8 cellular contexts compared by ENCODE assay signal in genomic region chr9:75890541-75891276, GRCh38. TPM values are rescaled to one million over a fixed set of nuclear protein-coding genes. Genes with fewer than 3 reads are reported as not detected.
DNase-seq lines count a peak whose midpoint lies in the region; ATAC-seq, FAIRE-seq and TF ChIP-seq lines count a peak whose summit lies in the region.

Gene PCSK5, plus strand, starts transcription at chr9:75890673. Its CDS starts 509 bp downstream, at chr9:75891182.

- H3K79me1 ChIP-seq in neuronal stem cell (ENCODE audit: low read depth, low read length), result peaks cover 5% of the 10 kb centered on the region

- H3K4me1 Mint-ChIP-seq in CD4-positive, alpha-beta memory T cell, result peaks cover 23 to 51% (median 37%) of the 10 kb centered on the region in 4 donors
- H3K4me1 Mint-ChIP-seq in activated naive CD4-positive, alpha-beta T cell treated with anti-CD3 and anti-CD28 coated beads, Interleukin-2, amount 10 ng/mL, durations not matched to agents 7 days and 5 days, result peaks cover 41% of the 10 kb centered on the region

- peak within 1 kb of the TSS; percentile 95 for H2AK5ac ChIP-seq in neuronal stem cell (ENCODE audit: low read depth, low read length)

- peak within 1 kb of the TSS; percentile 90 for H2AFZ ChIP-seq in neuronal stem cell (ENCODE audit: low read length)

- peak within 1 kb of the TSS; percentile 85 for H2BK15ac ChIP-seq in neuronal stem cell (ENCODE audit: low read length)

- intact Hi-C loops in CD4-positive, alpha-beta memory T cell (cut with micrococcal nuclease), result loop anchor here (1.0 to 10.0 kb wide), 5 partner anchors 134 to 1287 kb away; partner anchors contain the start of genes RFK and VPS13A
- intact Hi-C loops in stomach (cut with DNase I; ENCODE audit: low total_unique reads), result no loop called here

- FAIRE-seq in frontal cortex (lab: Jason Lieb, UNC), result no peak

- H3K4ac ChIP-seq in neuronal stem cell (ENCODE audit: low read length), result peak within 1 kb of the TSS; percentile 76

- peak within 1 kb of the TSS; percentile 59 for H3K27ac ChIP-seq in CD4-positive, alpha-beta memory T cell (ENCODE audit: low read depth, low read length)
- H3K27ac ChIP-seq in SJCRH30 (peak within 1 kb of the TSS; percentile 91), neuronal stem cell (replicated peaks; ENCODE audit: low read length) (peak within 1 kb of the TSS; percentile 83), stomach (peak within 1 kb of the TSS; percentile 67 to 89 (median 80))

- peak; percentile 81 to 91 (median 84) for DNase-seq in CD4-positive, alpha-beta memory T cell
- DNase-seq in Jurkat, Clone E6-1 (ENCODE audit: low read depth, low spot score), result peak; percentile 76
- peak; percentile 98 for DNase-seq in SJCRH30
- DNase-seq in activated naive CD4-positive, alpha-beta T cell treated with anti-CD3 and anti-CD28 coated beads, Interleukin-2, amount 10 ng/mL, durations not matched to agents 7 days and 5 days, result peak; percentile 94
- DNase-seq in frontal cortex (ENCODE audit: low spot score in 2 of 2), result peak; percentile 86 to 87
- peak; percentile 92 for DNase-seq in neuronal stem cell (ENCODE audit: low spot score)
- peak; percentile 75 for DNase-seq in stomach

- H3K9me3 Mint-ChIP-seq in CD4-positive, alpha-beta memory T cell, result no peaks in the 10 kb centered on the region
- H3K9me3 Mint-ChIP-seq in activated naive CD4-positive, alpha-beta T cell treated with anti-CD3 and anti-CD28 coated beads, Interleukin-2, amount 10 ng/mL, durations not matched to agents 7 days and 5 days, result no peaks in the 10 kb centered on the region

- TF ChIP-seq EP300 in stomach (IDR thresholded peaks at IDR 0.05), result no peak

- no peaks in the 10 kb centered on the region for H3K36me3 ChIP-seq in CD4-positive, alpha-beta memory T cell (ENCODE audit: insufficient read depth, low read length)
- no peaks in the 10 kb centered on the region; the same call in 1 of the 2 replicates for H3K36me3 ChIP-seq in SJCRH30
- no peaks in the 10 kb centered on the region for H3K36me3 ChIP-seq in neuronal stem cell (replicated peaks in 1 of 2; ENCODE audit: control insufficient read depth in 2 of 2, insufficient read depth in 2 of 2, low read length in 2 of 2)
- H3K36me3 ChIP-seq in stomach, result no peaks in the 10 kb centered on the region

- H3K9ac ChIP-seq in neuronal stem cell (ENCODE audit: low read depth, low read length, poor library complexity), result peak within 1 kb of the TSS; percentile 96

- peaks cover 24% of the 10 kb centered on the region for H3K4me1 ChIP-seq in CD4-positive, alpha-beta memory T cell (ENCODE audit: insufficient read depth, low read length)
- H3K4me1 ChIP-seq in SJCRH30 (0 out of 2 replicates have a peak, but pooled peaks cover 7% of the 10 kb centered on the region), neuronal stem cell (ENCODE audit: control insufficient read depth in 2 of 2, insufficient read depth in 1 of 2, low read depth in 1 of 2, low read length in 2 of 2) (peaks cover 0 to 18% of the 10 kb centered on the region in 2 donors), stomach (peaks cover 19 to 36% (median 30%) of the 10 kb centered on the region in 4 donors)

- H3K27me3 Mint-ChIP-seq in CD4-positive, alpha-beta memory T cell, result peaks cover 2 to 7% of the 10 kb centered on the region in 2 donors
- peaks cover 31% of the 10 kb centered on the region for H3K27me3 Mint-ChIP-seq in activated naive CD4-positive, alpha-beta T cell treated with anti-CD3 and anti-CD28 coated beads, Interleukin-2, amount 10 ng/mL, durations not matched to agents 7 days and 5 days

- H2BK5ac ChIP-seq in neuronal stem cell (ENCODE audit: low read length), result peak within 1 kb of the TSS; percentile 66

- peak; percentile 89 for ATAC-seq in GM21529 (IDR thresholded peaks at IDR 0.05; ENCODE audit: unreplicated experiment)

- no peaks in the 10 kb centered on the region for H3K9me3 ChIP-seq in CD4-positive, alpha-beta memory T cell (ENCODE audit: control insufficient read depth in 1 of 2, low read length in 2 of 2)
- no peaks in the 10 kb centered on the region for H3K9me3 ChIP-seq in SJCRH30 (replicated peaks)
- H3K9me3 ChIP-seq in neuronal stem cell (replicated peaks in 1 of 2; ENCODE audit: control insufficient read depth in 2 of 2, insufficient read depth in 1 of 2, low read depth in 1 of 2, low read length in 2 of 2), result no peaks in the 10 kb centered on the region
- no peaks in the 10 kb centered on the region for H3K9me3 ChIP-seq in stomach

- H4K8ac ChIP-seq in neuronal stem cell (ENCODE audit: low read depth, low read length), result no peak within 1 kb of the TSS

- POLR2A ChIA-PET in CD4-positive, alpha-beta memory T cell (lab: Charles Lee; ENCODE audit: partially characterized antibody), result interaction anchor here (0.7 to 2.3 kb wide), 7 partner anchors 9 to 504 kb away, joined by 3 to 10 read pairs (median 5); partner anchors contain the start of gene RFK

- no peaks in the 10 kb centered on the region for H3K27me3 ChIP-seq in CD4-positive, alpha-beta memory T cell (ENCODE audit: insufficient read depth, low read length)
- H3K27me3 ChIP-seq in SJCRH30 (no peaks in the 10 kb centered on the region), neuronal stem cell (ENCODE audit: control insufficient read depth in 3 of 3, insufficient read depth in 3 of 3, low read depth in 1 of 3, low read length in 3 of 3) (peaks cover 0 to 23% (median 0%) of the 10 kb centered on the region in 3 experiments), stomach (peaks cover 0 to 33% (median 22%) of the 10 kb centered on the region in 3 donors)

- peak in 3 of 7 experiments; percentile 9 to 24 (median 16) for TF ChIP-seq CTCF in stomach (IDR thresholded peaks at IDR 0.05)

- H3K4me3 ChIP-seq in CD4-positive, alpha-beta memory T cell (ENCODE audit: low read length in 2 of 2), result peak within 1 kb of the TSS; percentile 58 to 79
- peak within 1 kb of the TSS; percentile 57 for H3K4me3 ChIP-seq in Jurkat, Clone E6-1 (ENCODE audit: low read length)
- peak within 1 kb of the TSS; percentile 89 for H3K4me3 ChIP-seq in SJCRH30
- peak within 1 kb of the TSS; percentile 61 to 90 for H3K4me3 ChIP-seq in neuronal stem cell (ENCODE audit: low read length in 2 of 2)
- peak within 1 kb of the TSS; percentile 61 to 81 (median 76) for H3K4me3 ChIP-seq in stomach

- peak within 1 kb of the TSS; percentile 99 for H3K18ac ChIP-seq in neuronal stem cell (ENCODE audit: low read length)

- no peak within 1 kb of the TSS for H2BK120ac ChIP-seq in neuronal stem cell (ENCODE audit: low read depth, low read length)

- H3K14ac ChIP-seq in neuronal stem cell (ENCODE audit: low read length), result peak within 1 kb of the TSS; percentile 100

- TF ChIP-seq POLR2A in stomach (IDR thresholded peaks at IDR 0.05), result peak in 2 of 4 donors; percentile 41 to 58

- peak within 1 kb of the TSS; percentile 93 to 98 (median 94) for H3K4me3 Mint-ChIP-seq in CD4-positive, alpha-beta memory T cell
- H3K4me3 Mint-ChIP-seq in activated naive CD4-positive, alpha-beta T cell treated with anti-CD3 and anti-CD28 coated beads, Interleukin-2, amount 10 ng/mL, durations not matched to agents 7 days and 5 days, result peak within 1 kb of the TSS; percentile 81

- CTCF ChIA-PET in CD4-positive, alpha-beta memory T cell (lab: Charles Lee; ENCODE audit: partially characterized antibody), result interaction anchor here (1.3 kb wide), 1 partner anchor 133 kb away, joined by 4 read pairs; no protein-coding TSS in a partner anchor
- CTCF ChIA-PET in activated naive CD4-positive, alpha-beta T cell treated with anti-CD3 and anti-CD28 coated beads, Interleukin-2, amount 10 ng/mL, durations not matched to agents 7 days and 5 days (lab: Charles Lee), result interaction anchor here (0.5 to 2.5 kb wide), 4 partner anchors 25 to 1065 kb away, joined by 3 to 9 read pairs (median 5); no protein-coding TSS in a partner anchor

- peak within 1 kb of the TSS; percentile 41 for H2BK12ac ChIP-seq in neuronal stem cell (ENCODE audit: low read length)

- peaks cover 0 to 7% of the 10 kb centered on the region in 2 donors for H3K36me3 Mint-ChIP-seq in CD4-positive, alpha-beta memory T cell
- no peaks in the 10 kb centered on the region for H3K36me3 Mint-ChIP-seq in activated naive CD4-positive, alpha-beta T cell treated with anti-CD3 and anti-CD28 coated beads, Interleukin-2, amount 10 ng/mL, durations not matched to agents 7 days and 5 days

- peak within 1 kb of the TSS; percentile 76 to 94 (median 93) for H3K27ac Mint-ChIP-seq in CD4-positive, alpha-beta memory T cell
- H3K27ac Mint-ChIP-seq in activated naive CD4-positive, alpha-beta T cell treated with anti-CD3 and anti-CD28 coated beads, Interleukin-2, amount 10 ng/mL, durations not matched to agents 7 days and 5 days, result peak within 1 kb of the TSS; percentile 75

- WGBS in neuronal stem cell (ENCODE audit: extremely low coverage in 2 of 2, insufficient read length in 2 of 2, insufficient replicate concordance in 1 of 2), 2 donors, result no CpG with 5 or more reads among the region's 79 CpGs
- WGBS in stomach, 5 donors, result 0 to 2% (median 1%) methylated on average over 53 to 79 of the region's 79 CpGs

- H3K4me2 ChIP-seq in neuronal stem cell (ENCODE audit: insufficient read depth, low read length, poor library complexity, severe bottlenecking), result peak within 1 kb of the TSS; percentile 83

- peak within 1 kb of the TSS; percentile 95 for H3K23ac ChIP-seq in neuronal stem cell (ENCODE audit: low read depth, low read length, poor library complexity)

- H4K91ac ChIP-seq in neuronal stem cell (ENCODE audit: low read depth, low read length, poor library complexity), result peak within 1 kb of the TSS; percentile 43

RNA-seq across cellular contexts. Expression of gene PCSK5, which starts in this region (rescaled TPM):
- total RNA-seq in CD4-positive, alpha-beta memory T cell, result 1 to 10 TPM; 7.9 to 8.4 TPM
- 1 to 10 TPM; 3.4 to 5.1 TPM for polyA plus RNA-seq in CD4-positive, alpha-beta memory T cell
- 0.75 TPM for polyA plus RNA-seq in Jurkat, Clone E6-1 (2012; ENCODE audit: insufficient read depth, insufficient read length)
- total RNA-seq in SJCRH30 (2014; rRNA removed; shearing (Covaris generic)), result 15.1 and 18.6 TPM in 2 replicates
- total RNA-seq in frontal cortex, result 15.5 TPM
- 17.2 TPM for polyA plus RNA-seq in neuronal stem cell (2013, experiment 1 of 2)
- 18.0 TPM for polyA plus RNA-seq in neuronal stem cell (2013, experiment 2 of 2)
- total RNA-seq in stomach, result 10 to 100 TPM in 3 of 5 donors, 1 to 10 TPM in 2; 1.8 to 86.3 (median 14.7) TPM
- polyA plus RNA-seq in stomach, result 1 to 10 TPM in 1 of 3 donors, under 1 TPM in 2; 0.37 to 1.0 (median 0.61) TPM

Comparison
In these comparisons a context has a peak if more than half of its experiments do, and no peak if none do; other contexts are left out.
1. Peak in every context shown above with its lines: DNase-seq, ATAC-seq, H3K4me3 ChIP-seq and H3K27ac ChIP-seq.